ENCODE assay signal across 22 cellular contexts in genomic region chr6:167689278-167689677, GRCh38.
"Had no signal": no experiment of that assay in that cellular context is flagged by ENCODE, and none has a peak within 500 bp of the region (broad histone marks: within the 10 kb centered on the region; RNA-seq: fewer than 3 reads in every experiment).

No MANE protein-coding gene starts in this region.

- H3K27ac ChIP-seq: dorsolateral prefrontal cortex, epithelial cell of prostate, esophagus muscularis mucosa, gastrocnemius medialis, heart right ventricle, left ventricle myocardium inferior, lower lobe of right lung, parathyroid adenoma, psoas muscle, tibial nerve had no signal

- DNase-seq: cortex of kidney; effector memory CD8-positive, alpha-beta T cell; gastrocnemius medialis; islet precursor cell; left ventricle myocardium inferior; lower lobe of right lung; midbrain; psoas muscle; retina; stimulated activated CD4-positive, alpha-beta T cell treated with anti-CD3 and anti-CD28 coated beads, Interleukin-2, amount 100 ng/mL, for 24 hours; stimulated activated CD4-positive, alpha-beta T cell treated with anti-CD3 and anti-CD28 coated beads, Interleukin-4, amount 100 ng/mL, for 4 hours; stimulated activated naive B cell treated with anti-CD40 and anti-IgM and Interleukin-4, amounts not matched to agents 10 μg/mL and 1 μg/mL and 100 μg/mL, for 72 hours; stimulated activated naive CD8-positive, alpha-beta T cell treated with anti-CD3 and anti-CD28 coated beads, Interleukin-15, amount 100 ng/mL, for 72 hours had no signal

- H3K4me1 ChIP-seq: parathyroid adenoma, psoas muscle had no signal

- H3K27me3 ChIP-seq: dorsolateral prefrontal cortex, gastrocnemius medialis, heart right ventricle, testis, tibial nerve had no signal

- H3K27ac Mint-ChIP-seq: effector memory CD8-positive, alpha-beta T cell; memory B cell; natural killer cell treated with Interleukin-12 subunit alpha and Interleukin-12 subunit beta and Interleukin-15 and Interleukin-18, amount 100 ng/mL, for 72 hours; stimulated activated naive B cell treated with anti-CD40 and anti-IgM and Interleukin-4, amounts not matched to agents 10 μg/mL and 1 μg/mL and 100 μg/mL, for 72 hours; stimulated activated naive CD8-positive, alpha-beta T cell treated with anti-CD3 and anti-CD28 coated beads, Interleukin-15, amount 100 ng/mL, for 72 hours had no signal

- ATAC-seq: effector memory CD8-positive, alpha-beta T cell; gastrocnemius medialis; natural killer cell treated with Interleukin-12 subunit alpha and Interleukin-12 subunit beta and Interleukin-15 and Interleukin-18, amount 100 ng/mL, for 72 hours; psoas muscle; stimulated activated naive B cell treated with anti-CD40 and anti-IgM and Interleukin-4, amounts not matched to agents 10 μg/mL and 1 μg/mL and 100 μg/mL, for 72 hours; stimulated activated naive CD8-positive, alpha-beta T cell treated with anti-CD3 and anti-CD28 coated beads, Interleukin-15, amount 100 ng/mL, for 72 hours had no signal

- H2AFZ ChIP-seq: parathyroid adenoma had no signal

- H3K4me3 Mint-ChIP-seq: effector memory CD8-positive, alpha-beta T cell; memory B cell; natural killer cell treated with Interleukin-12 subunit alpha and Interleukin-12 subunit beta and Interleukin-15 and Interleukin-18, amount 100 ng/mL, for 72 hours; stimulated activated naive B cell treated with anti-CD40 and anti-IgM and Interleukin-4, amounts not matched to agents 10 μg/mL and 1 μg/mL and 100 μg/mL, for 72 hours; stimulated activated naive CD8-positive, alpha-beta T cell treated with anti-CD3 and anti-CD28 coated beads, Interleukin-15, amount 100 ng/mL, for 72 hours had no signal

- H3K9me3 Mint-ChIP-seq: stimulated activated naive CD8-positive, alpha-beta T cell treated with anti-CD3 and anti-CD28 coated beads, Interleukin-15, amount 100 ng/mL, for 72 hours had no signal

- H3K9ac ChIP-seq: parathyroid adenoma had no signal

- H3K9me3 ChIP-seq: esophagus muscularis mucosa, gastrocnemius medialis, heart right ventricle, left ventricle myocardium inferior, lower lobe of right lung, psoas muscle, testis, tibial nerve had no signal

- H3K4me3 ChIP-seq: dorsolateral prefrontal cortex, esophagus muscularis mucosa, gastrocnemius medialis, heart right ventricle, left ventricle myocardium inferior, lower lobe of right lung, psoas muscle, testis, tibial nerve had no signal

- H3K36me3 Mint-ChIP-seq: memory B cell; natural killer cell treated with Interleukin-12 subunit alpha and Interleukin-12 subunit beta and Interleukin-15 and Interleukin-18, amount 100 ng/mL, for 72 hours; stimulated activated naive B cell treated with anti-CD40 and anti-IgM and Interleukin-4, amounts not matched to agents 10 μg/mL and 1 μg/mL and 100 μg/mL, for 72 hours had no signal

- H3K36me3 ChIP-seq: esophagus muscularis mucosa, gastrocnemius medialis, heart right ventricle, left ventricle myocardium inferior, lower lobe of right lung, tibial nerve had no signal
